ENCODE assay signal across 8 cellular contexts in genomic region chr9:5303840-5304795, GRCh38. TPM values are rescaled to one million over a fixed set of nuclear protein-coding genes. Genes with fewer than 3 reads are reported as not detected.
DNase-seq lines count a peak whose midpoint lies in the region; ATAC-seq and TF ChIP-seq lines count a peak whose summit lies in the region.
"Not testable (repeated sequence)": the region's sequence is repeated elsewhere in the genome, so short reads cannot be mapped to it uniquely, and the experiment has no call there.

RLN2 (minus strand) TSS chr9:5304716; CDS start chr9:5304580, 136 bp downstream.

- peaks cover 44% of the 10 kb centered on the region for H3K4me1 Mint-ChIP-seq in CD4-positive, alpha-beta T cell (ENCODE audit: low read depth)
- peaks cover 18% of the 10 kb centered on the region for H3K4me1 Mint-ChIP-seq in activated naive CD4-positive, alpha-beta T cell treated with anti-CD3 and anti-CD28 coated beads for 36 hours (ENCODE audit: low read depth)
- H3K4me1 Mint-ChIP-seq in osteocyte (ENCODE audit: unreplicated experiment): not testable (repeated sequence)

- not testable (repeated sequence) for H3K36me3 ChIP-seq in HEK293 (ENCODE audit: control insufficient read depth in 2 of 2, insufficient read depth in 1 of 2, low read length in 2 of 2); PC-9 (ENCODE audit: low read depth)

- peak within 1 kb of the TSS; percentile 58; the same call in 1 of the 2 replicates for H3K4me2 ChIP-seq in PC-9

- H3K4me3 ChIP-seq in HEK293 (ENCODE audit: low read depth, low read length); PC-9: not testable (repeated sequence)

- H3K4me3 Mint-ChIP-seq in CD4-positive, alpha-beta T cell: peak within 1 kb of the TSS; percentile 82
- peak within 1 kb of the TSS; percentile 15 for H3K4me3 Mint-ChIP-seq in activated naive CD4-positive, alpha-beta T cell treated with anti-CD3 and anti-CD28 coated beads for 36 hours
- peak within 1 kb of the TSS; percentile 22 for H3K4me3 Mint-ChIP-seq in osteocyte (ENCODE audit: unreplicated experiment)

- POLR2A ChIA-PET in CD4-positive, alpha-beta T cell (lab: Charles Lee): interaction anchor here (0.8 kb wide), 2 partner anchors 49 to 227 kb away, joined by 3 to 4 read pairs; no protein-coding TSS in a partner anchor
- POLR2A ChIA-PET in HEK293 (lab: Yijun Ruan, JAX); PC-9 (lab: Charles Lee; ENCODE audit: unreplicated experiment): not testable (repeated sequence)

- TF ChIP-seq CTCF in CD4-positive, alpha-beta T cell (IDR thresholded peaks at IDR 0.05); HEK293 (tag by site-specific recombination; IDR thresholded peaks at IDR 0.05); PC-9 (conservative IDR thresholded peaks at IDR 0.05); osteocyte (IDR thresholded peaks at IDR 0.05): not testable (repeated sequence)

- not testable (repeated sequence) for H3K27ac ChIP-seq in CD4-positive, alpha-beta T cell (ENCODE audit: low read depth, low read length); HEK293 (ENCODE audit: extremely low read depth, low read depth, low read length); PC-9

- peak in 1 of 10 experiments; percentile 8 for DNase-seq in CD4-positive, alpha-beta T cell
- DNase-seq in PC-9: peak in 1 of 2 experiments; percentile 5
- not testable (repeated sequence) for DNase-seq in activated naive CD4-positive, alpha-beta T cell treated with anti-CD3 and anti-CD28 coated beads for 36 hours; Right ventricle myocardium superior; osteocyte (ENCODE audit: extremely low spot score, unreplicated experiment)

- intact Hi-C loops in CD4-positive, alpha-beta T cell (cut with DNase I, micrococcal nuclease): loop anchor here (2.0 to 10.0 kb wide), 2 partner anchors 37 to 51 kb away; no protein-coding TSS in a partner anchor
- intact Hi-C loops in PC-9 (cut with micrococcal nuclease; ENCODE audit: unreplicated experiment); Right ventricle myocardium superior (cut with DNase I): not testable (repeated sequence)
- intact Hi-C loops in activated naive CD4-positive, alpha-beta T cell treated with anti-CD3 and anti-CD28 coated beads for 36 hours (cut with micrococcal nuclease): loop anchor here (5.0 kb wide), 1 partner anchor 33 kb away; the partner anchor contains the start of gene RLN1

- not testable (repeated sequence) for H3K9me3 Mint-ChIP-seq in CD4-positive, alpha-beta T cell; activated naive CD4-positive, alpha-beta T cell treated with anti-CD3 and anti-CD28 coated beads for 36 hours; osteocyte (ENCODE audit: unreplicated experiment)

- H3K27ac Mint-ChIP-seq in CD4-positive, alpha-beta T cell: peak within 1 kb of the TSS; percentile 57
- not testable (repeated sequence) for H3K27ac Mint-ChIP-seq in activated naive CD4-positive, alpha-beta T cell treated with anti-CD3 and anti-CD28 coated beads for 36 hours; osteocyte (ENCODE audit: unreplicated experiment)

- not testable (repeated sequence) for H3K27me3 Mint-ChIP-seq in CD4-positive, alpha-beta T cell; activated naive CD4-positive, alpha-beta T cell treated with anti-CD3 and anti-CD28 coated beads for 36 hours (ENCODE audit: low read depth)
- peaks cover 62% of the 10 kb centered on the region for H3K27me3 Mint-ChIP-seq in osteocyte (ENCODE audit: unreplicated experiment)

- not testable (repeated sequence) for H3K9me2 ChIP-seq in PC-9 (ENCODE audit: insufficient read depth)

- not testable (repeated sequence) for H3K27me3 ChIP-seq in CD4-positive, alpha-beta T cell (ENCODE audit: control insufficient read depth, insufficient read depth, low read length); PC-9 (ENCODE audit: insufficient read depth, low read depth)

- H2AFZ ChIP-seq in PC-9: 0 out of 2 replicates have a peak within 1 kb of the TSS, but pooled peaks have one; percentile 64

- peak; percentile 97 for ATAC-seq in CD4-positive, alpha-beta T cell (ENCODE audit: poor library complexity)
- ATAC-seq in GM19023 (IDR thresholded peaks at IDR 0.05; ENCODE audit: unreplicated experiment): peak; percentile 100
- ATAC-seq in HG03354 (IDR thresholded peaks at IDR 0.05; ENCODE audit: poor library complexity, severe bottlenecking, unreplicated experiment): peak; percentile 99
- peak; percentile 100 for ATAC-seq in Right ventricle myocardium superior (ENCODE audit: poor library complexity)

- CTCF ChIA-PET in CD4-positive, alpha-beta T cell (lab: Charles Lee); PC-9 (lab: Charles Lee): not testable (repeated sequence)
- CTCF ChIA-PET in HEK293 (lab: Yijun Ruan, JAX): interaction anchor here (0.6 kb wide), 1 partner anchor 180 kb away, joined by 4 read pairs; no protein-coding TSS in a partner anchor
- CTCF ChIA-PET in activated naive CD4-positive, alpha-beta T cell treated with anti-CD3 and anti-CD28 coated beads for 36 hours (lab: Charles Lee): interaction anchor here (1.0 kb wide), 1 partner anchor 10 kb away, joined by 3 read pairs; no protein-coding TSS in a partner anchor

- H3K9me3 ChIP-seq in CD4-positive, alpha-beta T cell (ENCODE audit: control insufficient read depth, low read length); HEK293 (ENCODE audit: control insufficient read depth, insufficient read depth, low read depth, low read length); PC-9 (ENCODE audit: insufficient read depth, low read depth): not testable (repeated sequence)

- not testable (repeated sequence) for H3F3A ChIP-seq in PC-9 (ENCODE audit: insufficient read depth, low read depth)

- H3K36me3 Mint-ChIP-seq in CD4-positive, alpha-beta T cell (ENCODE audit: low read depth); activated naive CD4-positive, alpha-beta T cell treated with anti-CD3 and anti-CD28 coated beads for 36 hours (ENCODE audit: low read depth); osteocyte (ENCODE audit: unreplicated experiment): not testable (repeated sequence)

- H4K20me1 ChIP-seq in PC-9 (ENCODE audit: insufficient read depth): not testable (repeated sequence)

- not testable (repeated sequence) for H3K79me2 ChIP-seq in PC-9 (ENCODE audit: low read depth)

- BruUV-seq in PC-9 (replicated peaks; lab: Mats Ljungman, UMichigan): not testable (repeated sequence)

- H3K4me1 ChIP-seq in HEK293 (ENCODE audit: control insufficient read depth, insufficient read depth, low read length); PC-9 (replicated peaks; ENCODE audit: insufficient read depth): not testable (repeated sequence)

TF ChIP-seq in HEK293, 187 proteins besides CTCF, POLR2A, EP300 and RAD21:
- TF ChIP-seq SP2 (tag by site-specific recombination; IDR thresholded peaks at IDR 0.05) (0 out of 2 replicates have a peak, but pooled peaks have one; percentile 10), ZNF335 (tag by site-specific recombination; conservative IDR thresholded peaks at IDR 0.05) (peak; percentile 49)

RNA-seq across cellular contexts. Expression of gene RLN2, which starts in this region (rescaled TPM):
- total RNA-seq in CD4-positive, alpha-beta T cell: under 1 TPM; 0.47 to 0.88 TPM
- total RNA-seq in PC-9 (2021): 1.2 and 2.9 TPM in 2 replicates
- total RNA-seq in activated naive CD4-positive, alpha-beta T cell treated with anti-CD3 and anti-CD28 coated beads for 36 hours: 1 to 10 TPM; 3.4 to 4.0 TPM
- not detected for total RNA-seq in Right ventricle myocardium superior
- not detected in 2 replicates for total RNA-seq in osteocyte

Comparison
In these comparisons a context has a peak if more than half of its experiments do, and no peak if none do; other contexts are left out.
1. Peak in ATAC-seq in CD4-positive, alpha-beta T cell; RNA of the gene not detected or under 1 TPM.
2. Peak in ATAC-seq in Right ventricle myocardium superior; RNA of the gene not detected or under 1 TPM.
3. H3K4me3 Mint-ChIP-seq: peak in every context shown above with its lines; median percentile 82 in CD4-positive, alpha-beta T cell; 22 in osteocyte; 15 in activated naive CD4-positive, alpha-beta T cell treated with anti-CD3 and anti-CD28 coated beads for 36 hours.